25 cellular contexts compared by ENCODE assay signal in the genomic region with DNA sequence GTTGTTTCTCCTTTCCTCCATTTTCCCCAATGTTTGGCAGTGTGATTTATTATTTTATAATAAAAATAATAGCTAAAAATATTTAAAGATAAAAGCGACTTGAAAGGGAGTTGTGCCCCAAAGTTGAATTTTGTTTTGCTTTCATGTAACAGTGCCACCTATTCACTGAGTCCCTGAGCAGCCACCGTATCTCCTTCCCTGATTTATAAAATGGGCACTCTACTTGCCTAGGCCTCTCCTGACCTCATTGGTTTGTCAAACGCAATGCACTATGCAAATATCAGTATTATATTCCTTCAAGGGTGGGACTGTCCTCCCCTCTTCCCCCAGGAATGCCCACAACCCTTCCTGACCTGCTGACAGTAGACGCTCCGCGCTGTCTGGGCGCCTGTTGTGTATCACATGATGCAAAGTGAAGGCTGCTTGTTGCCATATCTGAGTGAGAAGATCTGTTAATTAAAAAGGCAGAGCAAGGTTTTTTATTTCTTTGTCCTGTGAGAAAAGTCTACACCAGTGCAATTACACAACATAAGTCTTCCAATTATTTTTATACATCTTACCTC.
"Had no signal": no experiment of that assay in that cellular context is flagged by ENCODE, and none has a peak within 500 bp of the region (broad histone marks: within the 10 kb centered on the region; RNA-seq: fewer than 3 reads in every experiment).

No MANE protein-coding gene starts in this region.

- H3K36me3 ChIP-seq: neural progenitor cell, neutrophil, right atrium auricular region, right lobe of liver, vagina had no signal

- H3K27ac ChIP-seq: left ventricle myocardium inferior, neural progenitor cell, neutrophil, parathyroid adenoma, right atrium auricular region, right lobe of liver, tibial nerve, vagina had no signal

- H3K36me3 Mint-ChIP-seq: neural progenitor cell, type B pancreatic cell had no signal

- H3K4me1 Mint-ChIP-seq: nephron, neural progenitor cell had no signal

- H3K27ac Mint-ChIP-seq: nephron, neural progenitor cell, progenitor cell of endocrine pancreas, type B pancreatic cell had no signal

- H3K9me3 Mint-ChIP-seq: naive thymus-derived CD8-positive, alpha-beta T cell; nephron; neural progenitor cell; stimulated activated naive CD8-positive, alpha-beta T cell treated with anti-CD3 and anti-CD28 coated beads, Interleukin-15, amount 100 ng/mL, for 72 hours; type B pancreatic cell had no signal

- H3K4me1 ChIP-seq: left ventricle myocardium inferior, neural progenitor cell, parathyroid adenoma, right atrium auricular region had no signal

- H3K27me3 ChIP-seq: neural progenitor cell, neutrophil, right atrium auricular region, right lobe of liver, tibial nerve, vagina had no signal

- H3K27me3 Mint-ChIP-seq: naive thymus-derived CD8-positive, alpha-beta T cell; progenitor cell of endocrine pancreas; stimulated activated naive CD8-positive, alpha-beta T cell treated with anti-CD3 and anti-CD28 coated beads, Interleukin-15, amount 100 ng/mL, for 72 hours; type B pancreatic cell had no signal

- H3K9me3 ChIP-seq: left ventricle myocardium inferior, mucosa of descending colon, neutrophil, right atrium auricular region, right lobe of liver, tibial nerve, vagina had no signal

- H3K4me3 ChIP-seq: left ventricle myocardium inferior, lung, mucosa of descending colon, neural progenitor cell, right atrium auricular region, right lobe of liver, smooth muscle cell, tibial nerve, vagina had no signal

- ATAC-seq: mucosa of descending colon; naive thymus-derived CD8-positive, alpha-beta T cell; right lobe of liver; stimulated activated naive CD8-positive, alpha-beta T cell treated with anti-CD3 and anti-CD28 coated beads, Interleukin-15, amount 100 ng/mL, for 72 hours had no signal

- DNase-seq: islet precursor cell; left ventricle myocardium inferior; midbrain; mucosa of descending colon; naive thymus-derived CD8-positive, alpha-beta T cell; occipital lobe; right lobe of liver; stimulated activated CD4-positive, alpha-beta T cell treated with anti-CD3 and anti-CD28 coated beads, Interleukin-1b, Interleukin-23, amount 100 ng/mL, for 48 hours; stimulated activated CD4-positive, alpha-beta T cell treated with anti-CD3 and anti-CD28 coated beads, Interleukin-2, amount 100 ng/mL, for 48 hours; stimulated activated CD4-positive, alpha-beta T cell treated with anti-CD3 and anti-CD28 coated beads, Interleukin-4, amount 100 ng/mL, for 4 hours; stimulated activated CD8-positive, alpha-beta memory T cell treated with anti-CD3 and anti-CD28 coated beads, Interleukin-4, amount 100 ng/mL, for 48 hours; stimulated activated naive CD4-positive, alpha-beta T cell treated with Interleukin-2 at 50 U/mL for 16 hours; stimulated activated naive CD8-positive, alpha-beta T cell treated with anti-CD3 and anti-CD28 coated beads, Interleukin-15, amount 100 ng/mL, for 72 hours; substantia nigra had no signal

- H3K4me3 Mint-ChIP-seq: naive thymus-derived CD8-positive, alpha-beta T cell; nephron; neural progenitor cell; stimulated activated naive CD8-positive, alpha-beta T cell treated with anti-CD3 and anti-CD28 coated beads, Interleukin-15, amount 100 ng/mL, for 72 hours; type B pancreatic cell had no signal
